In genomic region chr2:189658808-189659207, GRCh38 we compare ENCODE assay signal across 11 cellular contexts. TPM values are rescaled to one million over a fixed set of nuclear protein-coding genes. Genes with fewer than 3 reads are reported as not detected.
A peak's percentile ranks its signal among the peaks of the same experiment; 100 is the strongest.
DNase-seq lines count a peak whose midpoint lies in the region; ATAC-seq and TF ChIP-seq lines count a peak whose summit lies in the region.
"Had no signal": no experiment of that assay in that cellular context is flagged by ENCODE, and none has a peak within 500 bp of the region (broad histone marks: within the 10 kb centered on the region; RNA-seq: fewer than 3 reads in every experiment).

No MANE protein-coding gene starts in this region.

- H3K27me3 ChIP-seq in right cardiac atrium (ENCODE audit: control insufficient read depth, insufficient read depth) = no peaks in the 10 kb centered on the region
- no peaks in the 10 kb centered on the region for H3K27me3 ChIP-seq in PC-9 (ENCODE audit: insufficient read depth, low read depth)
- H3K27me3 ChIP-seq in upper lobe of right lung = no peaks in the 10 kb centered on the region
- H3K27me3 ChIP-seq: BLaER1 treated with 17β-estradiol and CSF1 and Interleukin-3, amounts not matched to agents 10 nM and 100 nM; vagina had no signal

- H2AFZ ChIP-seq in PC-9 = no peak overlapping the region

- H3K4me3 ChIP-seq in right cardiac atrium (ENCODE audit: low read length) (no peak overlapping the region), PC-9 (no peak overlapping the region), upper lobe of right lung (no peak overlapping the region)
- H3K4me3 ChIP-seq: BLaER1 treated with 17β-estradiol and CSF1 and Interleukin-3, amounts not matched to agents 10 nM and 100 nM; vagina had no signal

- H3K36me3 Mint-ChIP-seq in immature natural killer cell = peaks cover 0 to 4% (median 0%) of the 10 kb centered on the region in 3 donors

- no peak for DNase-seq in right cardiac atrium
- no peak for DNase-seq in left cardiac atrium
- no peak for DNase-seq in PC-9
- peak in 1 of 3 donors; percentile 5 for DNase-seq in immature natural killer cell
- no peak for DNase-seq in upper lobe of right lung
- no peak for DNase-seq in AG08396 (ENCODE audit: low spot score)
- DNase-seq in NCI-H1694 treated with DMSO at 0.1 percent for 48 hours (lab: John Stamatoyannopoulos, UW) = no peak
- DNase-seq: NCI-H146 had no signal

- H3K27ac Mint-ChIP-seq in immature natural killer cell = peak overlapping the region; percentile 71 to 94 (median 92)

- BruUV-seq in PC-9 (replicated peaks; lab: Mats Ljungman, UMichigan) = no TSS peak

- no peaks in the 10 kb centered on the region; the same call in 1 of the 2 replicates for H4K20me1 ChIP-seq in PC-9 (ENCODE audit: insufficient read depth)

- H3K9me2 ChIP-seq in PC-9 (ENCODE audit: insufficient read depth) = no peaks in the 10 kb centered on the region

- peak overlapping the region; percentile 33 for H3K27ac ChIP-seq in right cardiac atrium (ENCODE audit: low read length)
- no peak overlapping the region for H3K27ac ChIP-seq in PC-9
- H3K27ac ChIP-seq in upper lobe of right lung = peak overlapping the region; percentile 82
- H3K27ac ChIP-seq: vagina had no signal

- peak overlapping the region; percentile 9 to 67 (median 55) for H3K4me3 Mint-ChIP-seq in immature natural killer cell

- 61% methylated on average over 5 of the region's 5 CpGs for WGBS in right cardiac atrium

- intact Hi-C loops in right cardiac atrium (cut with DNase I) (no loop called here), left cardiac atrium (cut with DNase I) (no loop called here), PC-9 (cut with micrococcal nuclease; ENCODE audit: unreplicated experiment) (no loop called here), upper lobe of right lung (cut with DNase I) (loop anchor here (5.0 kb wide), 1 partner anchor 43 kb away; no protein-coding TSS in a partner anchor)

- H3K9me3 ChIP-seq in right cardiac atrium (ENCODE audit: control insufficient read depth, low read length) = no peaks in the 10 kb centered on the region
- H3K9me3 ChIP-seq in PC-9 (ENCODE audit: insufficient read depth, low read depth) = no peaks in the 10 kb centered on the region
- no peaks in the 10 kb centered on the region for H3K9me3 ChIP-seq in upper lobe of right lung
- H3K9me3 ChIP-seq: vagina had no signal

- H3K4me1 ChIP-seq in right cardiac atrium (ENCODE audit: control insufficient read depth, insufficient read depth, low read length) = peaks cover 2% of the 10 kb centered on the region
- peaks cover 21% of the 10 kb centered on the region for H3K4me1 ChIP-seq in PC-9 (replicated peaks; ENCODE audit: insufficient read depth)
- peaks cover 21% of the 10 kb centered on the region for H3K4me1 ChIP-seq in upper lobe of right lung

- H3F3A ChIP-seq in PC-9 (ENCODE audit: insufficient read depth, low read depth) = no peaks in the 10 kb centered on the region

- CTCF ChIA-PET in PC-9 (lab: Charles Lee) = no interaction called here

- peak overlapping the region; percentile 53; the same call in 1 of the 2 replicates for H3K4me2 ChIP-seq in PC-9

- TF ChIP-seq CTCF in PC-9 (conservative IDR thresholded peaks at IDR 0.05) (no peak), upper lobe of right lung (IDR thresholded peaks at IDR 0.05) (no peak)

- POLR2A ChIA-PET in PC-9 (lab: Charles Lee; ENCODE audit: unreplicated experiment) = interaction anchor here (0.7 kb wide), 1 partner anchor 391 kb away, joined by 3 read pairs; no protein-coding TSS in a partner anchor

- H3K4me1 Mint-ChIP-seq in immature natural killer cell = peaks cover 30 to 34% of the 10 kb centered on the region in 2 donors

- no peaks in the 10 kb centered on the region for H3K36me3 ChIP-seq in PC-9 (ENCODE audit: low read depth)
- no peaks in the 10 kb centered on the region for H3K36me3 ChIP-seq in upper lobe of right lung
- H3K36me3 ChIP-seq: vagina had no signal

- peaks cover 0 to 2% (median 0%) of the 10 kb centered on the region in 3 donors for H3K27me3 Mint-ChIP-seq in immature natural killer cell (ENCODE audit: low read depth in 3 of 3)

- ATAC-seq in right cardiac atrium (no peak), left cardiac atrium (no peak), upper lobe of right lung (no peak), GM18502 (IDR thresholded peaks at IDR 0.05; ENCODE audit: poor library complexity, unreplicated experiment) (no peak)

- H3K9me3 Mint-ChIP-seq in immature natural killer cell = no peaks in the 10 kb centered on the region

- peaks cover 19% of the 10 kb centered on the region for H3K79me2 ChIP-seq in PC-9 (ENCODE audit: low read depth)

RNA-seq across cellular contexts. Expression of gene ASNSD1, which starts 2.5 kb away (rescaled TPM):
- total RNA-seq in right cardiac atrium (10 to 100 TPM; 29.9 to 38.7 (median 31.7) TPM), left cardiac atrium (10 to 100 TPM; 28.1 to 29.9 TPM), PC-9 (2021) (14.8 TPM in 2 replicates), upper lobe of right lung (32.3 TPM)
- polyA plus RNA-seq in right cardiac atrium (36.1 TPM), immature natural killer cell (10 to 100 TPM; 32.1 to 46.1 (median 33.2) TPM)

RNA-seq across cellular contexts. Expression of gene ANKAR, which starts 15.7 kb away (rescaled TPM):
- total RNA-seq in right cardiac atrium = 10 to 100 TPM in 3 of 4 donors, 1 to 10 TPM in 1; 9.2 to 12.0 (median 11.0) TPM
- 2.5 TPM for polyA plus RNA-seq in right cardiac atrium
- 1 to 10 TPM; 7.7 to 9.2 TPM for total RNA-seq in left cardiac atrium
- total RNA-seq in PC-9 (2021) = 3.6 and 4.4 TPM in 2 replicates
- polyA plus RNA-seq in immature natural killer cell = 1 to 10 TPM; 5.7 to 9.2 (median 8.9) TPM
- total RNA-seq in upper lobe of right lung = 10.7 TPM
